15 cellular contexts compared by ENCODE assay signal in the genomic region with DNA sequence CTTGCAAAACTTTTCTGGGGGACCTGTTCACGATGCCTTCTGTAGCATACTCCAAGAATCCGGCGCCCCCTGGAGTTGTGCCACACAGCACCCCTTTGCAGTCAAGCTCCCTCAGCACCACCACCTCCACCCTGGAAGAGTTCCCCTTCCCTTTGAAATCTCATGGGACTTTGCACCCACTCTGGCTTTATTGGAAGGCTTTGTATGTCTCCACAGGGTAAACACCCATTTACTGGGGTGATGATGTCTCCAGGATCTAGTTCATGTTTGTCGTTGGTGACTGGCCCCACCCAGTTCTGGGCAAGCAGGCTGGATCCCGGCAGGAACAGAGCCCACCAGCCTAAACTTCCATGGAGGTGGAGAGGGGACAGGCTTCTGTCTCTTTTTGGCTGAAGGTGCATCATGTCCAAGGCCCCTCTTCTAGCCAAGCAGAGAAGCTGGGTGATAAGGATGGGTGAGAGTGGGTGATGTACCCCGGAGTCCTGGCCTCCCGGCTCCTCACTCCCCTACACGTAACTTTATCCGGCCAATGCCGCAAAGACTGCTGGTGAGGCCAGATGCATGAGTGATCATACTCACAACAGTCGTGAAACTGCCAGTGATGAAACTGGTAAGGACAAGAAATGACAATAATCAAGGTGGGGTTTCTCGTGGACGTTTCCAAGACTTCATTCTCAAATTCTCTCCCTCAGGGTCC. TPM values are rescaled to one million over a fixed set of nuclear protein-coding genes. Genes with fewer than 3 reads are reported as not detected.
DNase-seq lines count a peak whose midpoint lies in the region; TF ChIP-seq lines count a peak whose summit lies in the region.
"Had no signal": no experiment of that assay in that cellular context is flagged by ENCODE, and none has a peak within 500 bp of the region (broad histone marks: within the 10 kb centered on the region; RNA-seq: fewer than 3 reads in every experiment).

No MANE protein-coding gene starts in this region.

- H3K27me3 ChIP-seq in HUES6 (ENCODE audit: control insufficient read depth, insufficient read depth, low read length) (no peaks in the 10 kb centered on the region), endocrine pancreas (ENCODE audit: control insufficient read depth, insufficient read depth, low read length) (no peaks in the 10 kb centered on the region)
- H3K27me3 ChIP-seq: SJSA1, spleen had no signal

- H3K9me3 ChIP-seq in HUES6 (ENCODE audit: control insufficient read depth, insufficient read depth, low read depth, low read length) (peaks cover 7% of the 10 kb centered on the region), endocrine pancreas (ENCODE audit: control insufficient read depth, low read length) (no peaks in the 10 kb centered on the region)
- H3K9me3 ChIP-seq: SJSA1, spleen had no signal

- H3K27ac ChIP-seq in C4-2B (peak overlapping the region; percentile 98), HUES6 (ENCODE audit: low read depth, low read length) (peak overlapping the region; percentile 57; the same call in 1 of the 2 replicates)
- H3K27ac ChIP-seq: SJSA1, spleen had no signal

- H3K36me3 ChIP-seq in HUES6 (ENCODE audit: control insufficient read depth, insufficient read depth, low read length) (no peaks in the 10 kb centered on the region), endocrine pancreas (ENCODE audit: control insufficient read depth, insufficient read depth, low read length) (no peaks in the 10 kb centered on the region)
- H3K36me3 ChIP-seq: SJSA1, spleen had no signal

- no peak for DNase-seq in OCI-M1 (lab: John Stamatoyannopoulos, UW)
- no peak for DNase-seq in middle frontal gyrus (ENCODE audit: extremely low spot score, low spot score)
- DNase-seq in endothelial cell (ENCODE audit: low spot score) = no peak
- no peak for DNase-seq in NCI-H524 treated with DMSO at 0.1 percent for 48 hours (lab: John Stamatoyannopoulos, UW)
- DNase-seq: activated CD4-positive, alpha-beta T cell treated with anti-CD3 and anti-CD28 coated beads for 36 hours; activated gamma-delta T cell; spleen had no signal

- H3K4me1 Mint-ChIP-seq in nephron (peaks cover 39% of the 10 kb centered on the region), endothelial cell (ENCODE audit: unreplicated experiment) (peaks cover 22% of the 10 kb centered on the region)

- peak overlapping the region; percentile 80 for H3K9ac ChIP-seq in HUES6 (ENCODE audit: low read length)
- peak overlapping the region; percentile 70 for H3K9ac ChIP-seq in endocrine pancreas (ENCODE audit: control insufficient read depth, insufficient read depth, low read length)

- TF ChIP-seq CTCF in C4-2B (conservative IDR thresholded peaks at IDR 0.05) = no peak
- TF ChIP-seq CTCF in nephron (IDR thresholded peaks at IDR 0.05; ENCODE audit: unreplicated experiment in 3 of 3) = no peak
- no peak for TF ChIP-seq CTCF in endothelial cell (IDR thresholded peaks at IDR 0.05; ENCODE audit: unreplicated experiment)

- no peaks in the 10 kb centered on the region for H3K36me3 Mint-ChIP-seq in nephron (ENCODE audit: low read depth)
- no peaks in the 10 kb centered on the region for H3K36me3 Mint-ChIP-seq in endothelial cell (ENCODE audit: low read depth, unreplicated experiment)

- peaks cover 25% of the 10 kb centered on the region for H3K27me3 Mint-ChIP-seq in nephron (ENCODE audit: low read depth)
- H3K27me3 Mint-ChIP-seq in endothelial cell (ENCODE audit: unreplicated experiment) = peaks cover 14% of the 10 kb centered on the region

- H3K4me1 ChIP-seq in HUES6 (ENCODE audit: control insufficient read depth, insufficient read depth, low read length) (peaks cover 60% of the 10 kb centered on the region), endocrine pancreas (ENCODE audit: control insufficient read depth, insufficient read depth, low read length) (peaks cover 8% of the 10 kb centered on the region)

- H3K4me3 ChIP-seq in HUES6 (ENCODE audit: low read depth, low read length) (peak overlapping the region; percentile 28; the same call in 1 of the 2 replicates), endocrine pancreas (ENCODE audit: control insufficient read depth, insufficient read depth, low read length) (no peak overlapping the region)
- H3K4me3 ChIP-seq: SJSA1, spleen had no signal

- peak overlapping the region; percentile 79 to 98 (median 86) for H3K27ac Mint-ChIP-seq in nephron
- no peak overlapping the region for H3K27ac Mint-ChIP-seq in endothelial cell (ENCODE audit: unreplicated experiment)
- H3K27ac Mint-ChIP-seq: activated CD4-positive, alpha-beta T cell treated with anti-CD3 and anti-CD28 coated beads for 36 hours had no signal

- H3K9me3 Mint-ChIP-seq in nephron (no peaks in the 10 kb centered on the region), endothelial cell (ENCODE audit: unreplicated experiment) (no peaks in the 10 kb centered on the region)

- H3K4me3 Mint-ChIP-seq in nephron = peak overlapping the region in 2 of 3 experiments; percentile 43 to 53
- H3K4me3 Mint-ChIP-seq in endothelial cell (ENCODE audit: unreplicated experiment) = no peak overlapping the region
- H3K4me3 Mint-ChIP-seq: activated CD4-positive, alpha-beta T cell treated with anti-CD3 and anti-CD28 coated beads for 36 hours had no signal

RNA-seq across cellular contexts. Expression of a gene that starts 0.7 kb away (rescaled TPM):
- 1.6 TPM for total RNA-seq in endothelial cell (ENCODE audit: unreplicated experiment)

RNA-seq across cellular contexts. Expression of a gene that starts 12.2 kb away (rescaled TPM):
- total RNA-seq in endothelial cell (ENCODE audit: unreplicated experiment) = 6.1 TPM

RNA-seq across cellular contexts. Expression of a gene that starts 30.9 kb away (rescaled TPM):
- total RNA-seq in endothelial cell (ENCODE audit: unreplicated experiment) = not detected
- total RNA-seq: activated CD4-positive, alpha-beta T cell treated with anti-CD3 and anti-CD28 coated beads for 36 hours; glomerular endothelial cell; mesenteric fat pad; SJSA1; spleen had no signal

RNA-seq across cellular contexts. Expression of a gene that starts 60.0 kb away (rescaled TPM):
- total RNA-seq in endothelial cell (ENCODE audit: unreplicated experiment) = 0.36 TPM
- total RNA-seq: activated CD4-positive, alpha-beta T cell treated with anti-CD3 and anti-CD28 coated beads for 36 hours; glomerular endothelial cell; HT1080; mesenteric fat pad; SJSA1; spleen had no signal
